Comparison of ENCODE assay signal across 1 cellular context in the genomic region with DNA sequence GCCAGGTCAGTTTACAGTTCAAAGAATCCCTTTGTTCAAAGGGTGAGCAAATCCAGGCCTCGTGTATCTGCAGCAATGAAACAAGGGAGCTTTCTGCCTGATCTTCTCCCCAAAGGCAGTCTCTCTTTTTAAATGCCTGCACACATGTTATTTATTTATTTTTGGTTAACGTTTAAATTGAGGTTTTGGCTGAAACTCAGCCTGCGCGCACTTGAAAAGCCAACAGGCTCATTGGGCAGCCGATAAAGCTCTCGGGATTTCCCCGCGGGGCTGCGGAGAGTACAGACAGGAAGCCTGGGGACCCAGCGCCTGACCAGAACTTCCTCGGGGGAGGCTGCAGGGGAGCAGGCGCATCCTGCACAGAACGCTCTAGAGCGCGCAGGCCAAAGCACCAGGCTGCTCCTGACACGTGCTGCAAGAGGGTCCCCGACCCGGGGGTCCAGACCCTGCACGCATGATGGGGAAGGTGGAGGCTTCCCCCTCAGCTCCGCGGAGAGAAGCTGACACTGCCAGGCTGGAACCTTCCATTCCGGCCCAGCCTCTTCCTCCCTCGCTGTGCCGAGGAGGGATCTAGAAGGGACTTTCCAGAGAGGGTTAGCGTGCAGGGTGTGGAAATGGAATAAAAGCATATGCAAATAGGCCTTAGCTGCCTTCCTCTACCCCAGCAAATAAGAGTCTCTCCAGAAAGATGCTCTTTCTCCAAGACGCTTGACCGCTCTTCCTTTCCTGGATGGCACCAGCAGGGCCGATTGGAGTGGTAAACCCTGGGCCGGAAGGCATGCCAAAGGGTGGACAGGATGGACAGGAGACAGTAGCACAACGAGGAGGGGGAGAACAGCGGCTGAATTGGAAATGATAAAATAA.
TF ChIP-seq lines count a peak whose summit lies in the region.

No MANE protein-coding gene starts in this region.

TF ChIP-seq in endothelial cell of umbilical vein, 7 proteins besides CTCF, POLR2A, EP300 and RAD21 (continued from another document):
- TF ChIP-seq MYC (IDR thresholded peaks at IDR 0.05; ENCODE audit: low read depth, low read length), result peak; percentile 44
